ENCODE assay signal across 25 cellular contexts in the genomic region with DNA sequence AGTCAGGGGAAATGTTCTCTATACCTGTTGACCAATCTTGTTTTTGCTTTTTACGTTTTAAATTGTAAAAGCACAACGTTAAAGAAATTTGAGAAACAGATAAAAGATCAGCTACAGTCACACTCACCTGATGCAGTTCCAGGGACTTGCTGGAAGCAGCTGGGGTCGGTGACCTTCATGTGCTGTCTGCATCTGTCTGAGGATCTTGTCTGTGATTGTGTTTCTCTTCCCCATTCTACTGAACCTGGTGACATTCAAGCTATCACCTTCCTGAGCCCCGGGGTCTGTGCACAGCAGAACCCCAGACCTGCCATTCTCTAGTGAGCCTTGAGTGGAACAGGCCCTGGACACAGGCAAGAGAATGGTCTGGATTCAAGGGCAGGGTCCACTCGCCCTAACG.
"Had no signal": no experiment of that assay in that cellular context is flagged by ENCODE, and none has a peak within 500 bp of the region (broad histone marks: within the 10 kb centered on the region; RNA-seq: fewer than 3 reads in every experiment).

No MANE protein-coding gene starts in this region.

- H3K4me2 ChIP-seq: hepatocyte, smooth muscle cell had no signal

- H3K4me3 ChIP-seq: heart right ventricle, hepatocyte, left lung, lung, right atrium auricular region, right lobe of liver, smooth muscle cell, suprapubic skin, thoracic aorta, tibial artery, uterus had no signal

- H3K27me3 ChIP-seq: hepatocyte, left lung, right atrium auricular region, right lobe of liver, uterus had no signal

- H3K27ac ChIP-seq: heart right ventricle, hepatocyte, left lung, right atrium auricular region, right lobe of liver, suprapubic skin, thoracic aorta, tibial artery, uterus had no signal

- H2AFZ ChIP-seq: hepatocyte had no signal

- H3K79me2 ChIP-seq: hepatocyte had no signal

- H3K36me3 ChIP-seq: heart right ventricle, left lung, right atrium auricular region, right lobe of liver, suprapubic skin, thoracic aorta, tibial artery, uterus had no signal

- DNase-seq: heart right ventricle; islet precursor cell; left cardiac atrium; left lung; naive thymus-derived CD8-positive, alpha-beta T cell; nucleus accumbens; right lobe of liver; stimulated activated CD4-positive, alpha-beta T cell treated with anti-CD3 and anti-CD28 coated beads, Interleukin-1b, Interleukin-23, amount 100 ng/mL, for 48 hours; stimulated activated CD4-positive, alpha-beta T cell treated with anti-CD3 and anti-CD28 coated beads, Interleukin-2, amount 100 ng/mL, for 48 hours; stimulated activated CD4-positive, alpha-beta T cell treated with anti-CD3 and anti-CD28 coated beads, Interleukin-4, amount 100 ng/mL, for 4 hours; stimulated activated CD8-positive, alpha-beta memory T cell treated with anti-CD3 and anti-CD28 coated beads, Interleukin-4, amount 100 ng/mL, for 48 hours; stimulated activated naive CD4-positive, alpha-beta T cell; tibial artery; trophoblast cell; uterus had no signal

- H3K9me3 ChIP-seq: left lung, right atrium auricular region, right lobe of liver, suprapubic skin, thoracic aorta, tibial artery, uterus had no signal

- H3K36me3 Mint-ChIP-seq: naive thymus-derived CD8-positive, alpha-beta T cell had no signal

- H3K4me1 Mint-ChIP-seq: nephron, neural crest cell had no signal

- H3K27ac Mint-ChIP-seq: naive thymus-derived CD8-positive, alpha-beta T cell; progenitor cell of endocrine pancreas; stimulated activated naive CD8-positive, alpha-beta T cell treated with anti-CD3 and anti-CD28 coated beads, Interleukin-15, Interleukin-2, amounts not matched to agents 100 ng/mL and 50 ng/mL, for 24 hours had no signal

- H3K9me3 Mint-ChIP-seq: naive thymus-derived CD8-positive, alpha-beta T cell; nephron; neural crest cell; stimulated activated naive CD8-positive, alpha-beta T cell treated with anti-CD3 and anti-CD28 coated beads, Interleukin-15, Interleukin-2, amounts not matched to agents 100 ng/mL and 50 ng/mL, for 24 hours had no signal

- H3K4me1 ChIP-seq: left lung, right lobe of liver, suprapubic skin, tibial artery, uterus had no signal

- H3K4me3 Mint-ChIP-seq: naive thymus-derived CD8-positive, alpha-beta T cell; nephron; neural crest cell; stimulated activated naive CD8-positive, alpha-beta T cell treated with anti-CD3 and anti-CD28 coated beads, Interleukin-15, Interleukin-2, amounts not matched to agents 100 ng/mL and 50 ng/mL, for 24 hours had no signal
